1 cellular context compared by ENCODE assay signal in genomic region chr14:34999500-34999899, GRCh38.
TF ChIP-seq lines count a peak whose summit lies in the region.

No MANE protein-coding gene starts in this region.

TF ChIP-seq in GM12878, 131 proteins besides CTCF, POLR2A, EP300 and RAD21 (continued from another document):
- TF ChIP-seq BCLAF1 (IDR thresholded peaks at IDR 0.05) (no peak), NBN (IDR thresholded peaks at IDR 0.05) (no peak), CHD4 (IDR thresholded peaks at IDR 0.05) (no peak), IRF5 (IDR thresholded peaks at IDR 0.05; ENCODE audit: borderline replicate concordance) (no peak), GABPA (IDR thresholded peaks at IDR 0.05; ENCODE audit: low read depth) (no peak), SIX5 (IDR thresholded peaks at IDR 0.05; ENCODE audit: low read depth, low read length, severe bottlenecking) (no peak), MEF2A (IDR thresholded peaks at IDR 0.05; ENCODE audit: insufficient read depth, low read depth, low read length) (no peak), RUNX3 (IDR thresholded peaks at IDR 0.05; ENCODE audit: low read length) (no peak), MLLT1 (IDR thresholded peaks at IDR 0.05) (no peak)
